10 cellular contexts compared by ENCODE assay signal in the genomic region with DNA sequence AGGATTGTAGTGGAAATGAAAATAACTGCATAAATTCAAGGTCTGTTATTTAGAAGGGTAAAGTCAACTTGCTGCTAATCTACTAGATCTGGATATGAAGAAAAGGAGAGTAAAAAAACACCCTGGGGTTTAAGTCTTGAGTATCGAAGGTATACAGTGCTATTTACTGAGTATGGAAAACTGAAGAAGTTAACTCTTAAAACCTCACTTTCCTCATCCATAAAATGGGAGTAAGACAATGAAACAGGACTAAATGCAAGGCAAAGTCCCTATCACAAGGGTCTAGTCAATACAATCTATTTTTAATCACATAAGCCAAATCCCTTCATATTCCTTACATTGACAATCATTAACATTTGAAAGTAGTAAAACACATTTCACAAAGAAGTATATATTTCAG. TPM values are rescaled to one million over a fixed set of nuclear protein-coding genes. Genes with fewer than 3 reads are reported as not detected.
DNase-seq lines count a peak whose midpoint lies in the region; ATAC-seq, FAIRE-seq and TF ChIP-seq lines count a peak whose summit lies in the region.
"Had no signal": no experiment of that assay in that cellular context is flagged by ENCODE, and none has a peak within 500 bp of the region (broad histone marks: within the 10 kb centered on the region; RNA-seq: fewer than 3 reads in every experiment).

No MANE protein-coding gene starts in this region.

- no peaks in the 10 kb centered on the region for H3K9me3 Mint-ChIP-seq in CD8-positive, alpha-beta memory T cell
- no peaks in the 10 kb centered on the region for H3K9me3 Mint-ChIP-seq in activated naive CD8-positive, alpha-beta T cell treated with anti-CD3 and anti-CD28 coated beads for 36 hours
- H3K9me3 Mint-ChIP-seq in mesothelial cell of epicardium = no peaks in the 10 kb centered on the region
- H3K9me3 Mint-ChIP-seq: naive B cell had no signal

- 59 to 71% methylated on average over 1 of the region's 1 CpG for WGBS in pancreas, 2 donors

- POLR2A ChIA-PET in CD8-positive, alpha-beta memory T cell (lab: Charles Lee) = no interaction called here

- intact Hi-C loops in pancreas (cut with DNase I) = no loop called here

- FAIRE-seq in pancreas (lab: Jason Lieb, UNC) = no peak

- CTCF ChIA-PET in CD8-positive, alpha-beta memory T cell (lab: Charles Lee) = no interaction called here

- TF ChIP-seq CTCF in mesothelial cell of epicardium (IDR thresholded peaks at IDR 0.05; ENCODE audit: unreplicated experiment) (no peak), pancreas (IDR thresholded peaks at IDR 0.05) (no peak)

- peak overlapping the region; percentile 78; the same call in 1 of the 2 replicates for H3K9ac ChIP-seq in HUES48 (ENCODE audit: low read depth, low read length)

- peaks cover 47 to 76% (median 75%) of the 10 kb centered on the region in 3 donors for H3K4me1 Mint-ChIP-seq in CD8-positive, alpha-beta memory T cell
- H3K4me1 Mint-ChIP-seq in activated naive CD8-positive, alpha-beta T cell treated with anti-CD3 and anti-CD28 coated beads for 36 hours = peaks cover 38% of the 10 kb centered on the region
- peaks cover 36% of the 10 kb centered on the region for H3K4me1 Mint-ChIP-seq in mesothelial cell of epicardium

- peaks cover 28% of the 10 kb centered on the region for H3K4me1 ChIP-seq in CD8-positive, alpha-beta memory T cell (ENCODE audit: insufficient read depth, low read length)
- H3K4me1 ChIP-seq in HUES48 (ENCODE audit: control insufficient read depth, insufficient read depth, low read length) = peaks cover 54% of the 10 kb centered on the region
- peaks cover 8 to 16% (median 11%) of the 10 kb centered on the region in 3 donors for H3K4me1 ChIP-seq in pancreas

- H3K4me3 Mint-ChIP-seq in CD8-positive, alpha-beta memory T cell = peak overlapping the region in 6 of 7 donors; percentile 1 to 60 (median 47)
- H3K4me3 Mint-ChIP-seq in activated naive CD8-positive, alpha-beta T cell treated with anti-CD3 and anti-CD28 coated beads for 36 hours = peak overlapping the region; percentile 88
- H3K4me3 Mint-ChIP-seq in mesothelial cell of epicardium = peak overlapping the region; percentile 82

- no peaks in the 10 kb centered on the region for H3K36me3 ChIP-seq in CD8-positive, alpha-beta memory T cell (ENCODE audit: insufficient read depth, low read length)
- H3K36me3 ChIP-seq in HUES48 (ENCODE audit: control insufficient read depth, insufficient read depth, low read length) (peaks cover 41% of the 10 kb centered on the region), pancreas (no peaks in the 10 kb centered on the region)

- H3K36me3 Mint-ChIP-seq in CD8-positive, alpha-beta memory T cell = peaks cover 0 to 19% (median 2%) of the 10 kb centered on the region in 3 donors
- peaks cover 58% of the 10 kb centered on the region for H3K36me3 Mint-ChIP-seq in activated naive CD8-positive, alpha-beta T cell treated with anti-CD3 and anti-CD28 coated beads for 36 hours
- H3K36me3 Mint-ChIP-seq in mesothelial cell of epicardium = no peaks in the 10 kb centered on the region

- no peaks in the 10 kb centered on the region for H3K27me3 ChIP-seq in CD8-positive, alpha-beta memory T cell (ENCODE audit: insufficient read depth, low read length, poor library complexity, severe bottlenecking)
- H3K27me3 ChIP-seq in HUES48 (ENCODE audit: control insufficient read depth, insufficient read depth, low read length) (no peaks in the 10 kb centered on the region), pancreas (no peaks in the 10 kb centered on the region)

- H3K9me3 ChIP-seq in CD8-positive, alpha-beta memory T cell (ENCODE audit: low read length) = no peaks in the 10 kb centered on the region
- H3K9me3 ChIP-seq in HUES48 (ENCODE audit: control insufficient read depth, insufficient read depth, low read length) (no peaks in the 10 kb centered on the region), pancreas (no peaks in the 10 kb centered on the region)

- peak overlapping the region; percentile 28 for H3K27ac ChIP-seq in CD8-positive, alpha-beta memory T cell (ENCODE audit: low read depth, low read length)
- H3K27ac ChIP-seq in HUES48 (ENCODE audit: low read depth, low read length) (no peak overlapping the region), pancreas (no peak overlapping the region)

- no peak overlapping the region for H3K4me3 ChIP-seq in CD8-positive, alpha-beta memory T cell (ENCODE audit: low read length)
- peak overlapping the region; percentile 71 for H3K4me3 ChIP-seq in HUES48 (ENCODE audit: low read depth, low read length)
- no peak overlapping the region for H3K4me3 ChIP-seq in pancreas

- H3K27me3 Mint-ChIP-seq in CD8-positive, alpha-beta memory T cell = no peaks in the 10 kb centered on the region
- peaks cover 4% of the 10 kb centered on the region for H3K27me3 Mint-ChIP-seq in activated naive CD8-positive, alpha-beta T cell treated with anti-CD3 and anti-CD28 coated beads for 36 hours
- H3K27me3 Mint-ChIP-seq in mesothelial cell of epicardium (ENCODE audit: low read depth) = no peaks in the 10 kb centered on the region
- H3K27me3 Mint-ChIP-seq: naive B cell had no signal

- peak overlapping the region in 3 of 8 donors; percentile 2 to 33 (median 10) for H3K27ac Mint-ChIP-seq in CD8-positive, alpha-beta memory T cell
- no peak overlapping the region for H3K27ac Mint-ChIP-seq in activated naive CD8-positive, alpha-beta T cell treated with anti-CD3 and anti-CD28 coated beads for 36 hours
- no peak overlapping the region for H3K27ac Mint-ChIP-seq in mesothelial cell of epicardium
- H3K27ac Mint-ChIP-seq: naive B cell had no signal

- ATAC-seq in pancreas = no peak

- DNase-seq in CD8-positive, alpha-beta memory T cell = no peak
- DNase-seq in activated naive CD8-positive, alpha-beta T cell treated with anti-CD3 and anti-CD28 coated beads for 36 hours = no peak
- no peak for DNase-seq in mesothelial cell of epicardium (ENCODE audit: low spot score in 2 of 2, unreplicated experiment in 2 of 2)
- no peak for DNase-seq in iPS-NIHi7 (ENCODE audit: extremely low spot score)
- no peak for DNase-seq in NOMO-1 (lab: John Stamatoyannopoulos, UW; ENCODE audit: unreplicated experiment in 2 of 2)
- no peak for DNase-seq in pancreas
- DNase-seq in stimulated activated CD4-positive, alpha-beta T cell treated with anti-CD3 and anti-CD28 coated beads, Interleukin-4, amount 100 ng/mL, for 1 hour = no peak
- DNase-seq: naive B cell, NCI-H1436 had no signal

RNA-seq across cellular contexts. Expression of a gene that starts 2.2 kb away (rescaled TPM):
- total RNA-seq in CD8-positive, alpha-beta memory T cell = 10 to 100 TPM; 29.7 to 33.8 TPM
- 7.6 TPM for polyA plus RNA-seq in CD8-positive, alpha-beta memory T cell
- total RNA-seq in activated naive CD8-positive, alpha-beta T cell treated with anti-CD3 and anti-CD28 coated beads for 36 hours = 10 to 100 TPM; 51.4 to 52.6 TPM
- 16.6 to 17.7 TPM (median 17.1 TPM) in 3 replicates for total RNA-seq in mesothelial cell of epicardium
- total RNA-seq in pancreas = 1 to 10 TPM in 4 of 6 donors, under 1 TPM in 2; 0.87 to 3.2 (median 1.5) TPM
- 1 to 10 TPM in 1 of 2 donors, under 1 TPM in 1; 0.57 to 2.5 TPM for polyA plus RNA-seq in pancreas

RNA-seq across cellular contexts. Expression of a gene that starts 21.9 kb away (rescaled TPM):
- 10 to 100 TPM; 15.3 to 17.4 TPM for total RNA-seq in CD8-positive, alpha-beta memory T cell
- 8.2 TPM for polyA plus RNA-seq in CD8-positive, alpha-beta memory T cell
- 10 to 100 TPM; 16.8 to 18.2 TPM for total RNA-seq in activated naive CD8-positive, alpha-beta T cell treated with anti-CD3 and anti-CD28 coated beads for 36 hours
- total RNA-seq in mesothelial cell of epicardium = 14.8 to 17.0 TPM (median 16.5 TPM) in 3 replicates
- total RNA-seq in pancreas = 1 to 10 TPM; 4.8 to 9.9 (median 7.3) TPM
- polyA plus RNA-seq in pancreas = 1 to 10 TPM; 4.4 to 8.5 TPM
